18 cellular contexts compared by ENCODE assay signal in the genomic region with DNA sequence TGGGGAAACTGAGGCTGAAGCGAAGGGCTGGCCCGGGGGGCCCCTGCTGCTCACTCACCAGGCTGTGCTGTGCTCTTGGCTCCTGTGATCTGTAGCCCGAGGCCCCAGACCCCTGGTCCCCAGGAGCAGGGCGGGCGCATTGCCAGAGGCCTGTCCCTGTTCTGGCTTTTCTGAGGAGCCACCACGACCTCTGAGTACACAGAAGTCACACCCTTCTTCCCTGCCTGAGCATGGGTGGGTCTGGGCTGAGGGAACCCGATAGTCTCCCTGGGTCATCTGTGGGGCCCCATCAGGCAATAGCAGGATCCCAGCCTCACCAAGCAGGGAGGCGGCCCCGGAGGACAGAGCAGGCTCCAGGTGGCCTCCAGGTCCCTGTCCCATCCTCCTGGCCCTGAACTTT. TPM values are rescaled to one million over a fixed set of nuclear protein-coding genes. Genes with fewer than 3 reads are reported as not detected.
DNase-seq lines count a peak whose midpoint lies in the region; ATAC-seq and TF ChIP-seq lines count a peak whose summit lies in the region.
"Had no signal": no experiment of that assay in that cellular context is flagged by ENCODE, and none has a peak within 500 bp of the region (broad histone marks: within the 10 kb centered on the region; RNA-seq: fewer than 3 reads in every experiment).

No MANE protein-coding gene starts in this region.

- no peaks in the 10 kb centered on the region for H3K27me3 Mint-ChIP-seq in T-helper 1 cell treated with Interleukin-12 subunit alpha and Interleukin-12 subunit beta and Interleukin-4 antibody, amounts not matched to agents 30 μg/mL and 1 μg/mL, for 36 hours (ENCODE audit: low read depth)
- no peaks in the 10 kb centered on the region for H3K27me3 Mint-ChIP-seq in activated T-helper 1 cell treated with anti-CD3 and anti-CD28 coated beads, Interleukin-12 subunit alpha, Interleukin-12 subunit beta, Interleukin-2, Interleukin-4 antibody, amounts not matched to agents 30 ng/mL and 10 ng/mL and 1 ng/mL, durations not matched to agents 14 hours and 24 hours and 36 hours (ENCODE audit: insufficient read depth)

- H3K4me1 Mint-ChIP-seq in T-helper 1 cell treated with Interleukin-12 subunit alpha and Interleukin-12 subunit beta and Interleukin-4 antibody, amounts not matched to agents 30 μg/mL and 1 μg/mL, for 36 hours (ENCODE audit: low read depth): peaks cover 44% of the 10 kb centered on the region
- H3K4me1 Mint-ChIP-seq in activated T-helper 1 cell treated with anti-CD3 and anti-CD28 coated beads, Interleukin-12 subunit alpha, Interleukin-12 subunit beta, Interleukin-2, Interleukin-4 antibody, amounts not matched to agents 30 ng/mL and 10 ng/mL and 1 ng/mL, durations not matched to agents 14 hours and 24 hours and 36 hours (ENCODE audit: low read depth): peaks cover 59% of the 10 kb centered on the region

- H3K4me3 ChIP-seq in left ventricle myocardium inferior (no peak overlapping the region), ascending aorta (no peak overlapping the region)

- DNase-seq in T-helper 1 cell (no peak), Right ventricle myocardium inferior (ENCODE audit: missing footprints) (peak; percentile 55), left ventricle myocardium inferior (no peak), ascending aorta (ENCODE audit: low spot score in 2 of 2) (no peak), mucosa of gallbladder (ENCODE audit: low spot score) (no peak)
- DNase-seq in activated T-helper 1 cell treated with anti-CD3 and anti-CD28 coated beads, Interleukin-12 subunit alpha, Interleukin-12 subunit beta, Interleukin-2, Interleukin-4 antibody, amounts not matched to agents 30 ng/mL and 10 ng/mL and 1 ng/mL, durations not matched to agents 14 hours and 24 hours and 36 hours (ENCODE audit: low spot score): no peak
- DNase-seq: COR-L47, DMS153, NCI-H1417, NCI-H2029, NCI-H2171 treated with DMSO at 0.1 percent for 48 hours, NCI-H774, SIG-M5 had no signal

- ATAC-seq in Right ventricle myocardium inferior (no peak), GM18858 (IDR thresholded peaks at IDR 0.05; ENCODE audit: unreplicated experiment) (no peak)
- ATAC-seq: Panc1 had no signal

- H3K9me3 ChIP-seq in left ventricle myocardium inferior (replicated peaks): no peaks in the 10 kb centered on the region
- H3K9me3 ChIP-seq in ascending aorta: no peaks in the 10 kb centered on the region

- H3K4me1 ChIP-seq in left ventricle myocardium inferior (peaks cover 23% of the 10 kb centered on the region), ascending aorta (peaks cover 0 to 11% of the 10 kb centered on the region in 2 donors)

- peaks cover 20% of the 10 kb centered on the region for H3K36me3 ChIP-seq in left ventricle myocardium inferior
- peaks cover 22 to 39% of the 10 kb centered on the region in 2 donors for H3K36me3 ChIP-seq in ascending aorta

- H3K36me3 Mint-ChIP-seq in T-helper 1 cell treated with Interleukin-12 subunit alpha and Interleukin-12 subunit beta and Interleukin-4 antibody, amounts not matched to agents 30 μg/mL and 1 μg/mL, for 36 hours (ENCODE audit: low read depth): peaks cover 11% of the 10 kb centered on the region
- H3K36me3 Mint-ChIP-seq in activated T-helper 1 cell treated with anti-CD3 and anti-CD28 coated beads, Interleukin-12 subunit alpha, Interleukin-12 subunit beta, Interleukin-2, Interleukin-4 antibody, amounts not matched to agents 30 ng/mL and 10 ng/mL and 1 ng/mL, durations not matched to agents 14 hours and 24 hours and 36 hours (ENCODE audit: low read depth): peaks cover 3% of the 10 kb centered on the region

- peak overlapping the region; percentile 50 for H3K27ac Mint-ChIP-seq in T-helper 1 cell treated with Interleukin-12 subunit alpha and Interleukin-12 subunit beta and Interleukin-4 antibody, amounts not matched to agents 30 μg/mL and 1 μg/mL, for 36 hours
- H3K27ac Mint-ChIP-seq in activated T-helper 1 cell treated with anti-CD3 and anti-CD28 coated beads, Interleukin-12 subunit alpha, Interleukin-12 subunit beta, Interleukin-2, Interleukin-4 antibody, amounts not matched to agents 30 ng/mL and 10 ng/mL and 1 ng/mL, durations not matched to agents 14 hours and 24 hours and 36 hours: peak overlapping the region; percentile 80

- H3K27me3 ChIP-seq in left ventricle myocardium inferior (ENCODE audit: low read depth): no peaks in the 10 kb centered on the region
- no peaks in the 10 kb centered on the region for H3K27me3 ChIP-seq in ascending aorta

- no peaks in the 10 kb centered on the region for H3K9me3 Mint-ChIP-seq in T-helper 1 cell treated with Interleukin-12 subunit alpha and Interleukin-12 subunit beta and Interleukin-4 antibody, amounts not matched to agents 30 μg/mL and 1 μg/mL, for 36 hours
- H3K9me3 Mint-ChIP-seq in activated T-helper 1 cell treated with anti-CD3 and anti-CD28 coated beads, Interleukin-12 subunit alpha, Interleukin-12 subunit beta, Interleukin-2, Interleukin-4 antibody, amounts not matched to agents 30 ng/mL and 10 ng/mL and 1 ng/mL, durations not matched to agents 14 hours and 24 hours and 36 hours: no peaks in the 10 kb centered on the region

- no peak overlapping the region for H3K27ac ChIP-seq in left ventricle myocardium inferior (replicated peaks)
- H3K27ac ChIP-seq in ascending aorta: no peak overlapping the region
- H3K27ac ChIP-seq: 22Rv1, C4-2B had no signal

- peak overlapping the region; percentile 26 for H3K4me3 Mint-ChIP-seq in T-helper 1 cell treated with Interleukin-12 subunit alpha and Interleukin-12 subunit beta and Interleukin-4 antibody, amounts not matched to agents 30 μg/mL and 1 μg/mL, for 36 hours
- H3K4me3 Mint-ChIP-seq in activated T-helper 1 cell treated with anti-CD3 and anti-CD28 coated beads, Interleukin-12 subunit alpha, Interleukin-12 subunit beta, Interleukin-2, Interleukin-4 antibody, amounts not matched to agents 30 ng/mL and 10 ng/mL and 1 ng/mL, durations not matched to agents 14 hours and 24 hours and 36 hours: no peak overlapping the region

- TF ChIP-seq CTCF in left ventricle myocardium inferior (IDR thresholded peaks at IDR 0.05; ENCODE audit: borderline replicate concordance): no peak
- TF ChIP-seq CTCF in ascending aorta (IDR thresholded peaks at IDR 0.05): no peak

- intact Hi-C loops in Right ventricle myocardium inferior (cut with DNase I): no loop called here
- intact Hi-C loops in left ventricle myocardium inferior (cut with micrococcal nuclease): no loop called here
- intact Hi-C loops in activated T-helper 1 cell treated with anti-CD3 and anti-CD28 coated beads, Interleukin-12 subunit alpha, Interleukin-12 subunit beta, Interleukin-2, Interleukin-4 antibody, amounts not matched to agents 30 ng/mL and 10 ng/mL and 1 ng/mL, durations not matched to agents 14 hours and 24 hours and 36 hours (cut with micrococcal nuclease): no loop called here
- intact Hi-C loops in ascending aorta (cut with DNase I): no loop called here

RNA-seq across cellular contexts. Expression of a gene that starts 5.1 kb away (rescaled TPM):
- total RNA-seq in Right ventricle myocardium inferior: 8.2 TPM
- 6.5 TPM for total RNA-seq in left ventricle myocardium inferior
- 5.6 and 8.8 TPM in 2 replicates for total RNA-seq in activated T-helper 1 cell treated with anti-CD3 and anti-CD28 coated beads, Interleukin-12 subunit alpha, Interleukin-12 subunit beta, Interleukin-2, Interleukin-4 antibody, amounts not matched to agents 30 ng/mL and 10 ng/mL and 1 ng/mL, durations not matched to agents 14 hours and 24 hours and 36 hours
- total RNA-seq in ascending aorta: 55.9 TPM
- 19.1 TPM for total RNA-seq in mucosa of gallbladder

RNA-seq across cellular contexts. Expression of a gene that starts 17.5 kb away (rescaled TPM):
- total RNA-seq in Right ventricle myocardium inferior: 0.19 TPM
- total RNA-seq in left ventricle myocardium inferior: not detected
- 76.7 and 78.3 TPM in 2 replicates for total RNA-seq in activated T-helper 1 cell treated with anti-CD3 and anti-CD28 coated beads, Interleukin-12 subunit alpha, Interleukin-12 subunit beta, Interleukin-2, Interleukin-4 antibody, amounts not matched to agents 30 ng/mL and 10 ng/mL and 1 ng/mL, durations not matched to agents 14 hours and 24 hours and 36 hours
- total RNA-seq in ascending aorta: not detected
- total RNA-seq in mucosa of gallbladder: 4.7 TPM

RNA-seq across cellular contexts. Expression of a gene that starts 37.6 kb away (rescaled TPM):
- 0.27 TPM for total RNA-seq in Right ventricle myocardium inferior
- total RNA-seq in left ventricle myocardium inferior: 0.16 TPM
- total RNA-seq in activated T-helper 1 cell treated with anti-CD3 and anti-CD28 coated beads, Interleukin-12 subunit alpha, Interleukin-12 subunit beta, Interleukin-2, Interleukin-4 antibody, amounts not matched to agents 30 ng/mL and 10 ng/mL and 1 ng/mL, durations not matched to agents 14 hours and 24 hours and 36 hours: 450 and 455 TPM in 2 replicates
- total RNA-seq in ascending aorta: not detected
- total RNA-seq in mucosa of gallbladder: 17.8 TPM

RNA-seq across cellular contexts. Expression of a gene that starts 42.6 kb away (rescaled TPM):
- total RNA-seq in Right ventricle myocardium inferior (7.1 TPM), left ventricle myocardium inferior (5.8 TPM), ascending aorta (107 TPM), mucosa of gallbladder (48.4 TPM)
- 17.3 and 24.9 TPM in 2 replicates for total RNA-seq in activated T-helper 1 cell treated with anti-CD3 and anti-CD28 coated beads, Interleukin-12 subunit alpha, Interleukin-12 subunit beta, Interleukin-2, Interleukin-4 antibody, amounts not matched to agents 30 ng/mL and 10 ng/mL and 1 ng/mL, durations not matched to agents 14 hours and 24 hours and 36 hours

Comparison
In these comparisons a context has a peak if more than half of its experiments do, and no peak if none do; other contexts are left out.
1. RNA of a gene that starts 17.5 kb away (total RNA-seq): 76.7 to 78.3 TPM in activated T-helper 1 cell treated with anti-CD3 and anti-CD28 coated beads, Interleukin-12 subunit alpha, Interleukin-12 subunit beta, Interleukin-2, Interleukin-4 antibody, amounts not matched to agents 30 ng/mL and 10 ng/mL and 1 ng/mL, durations not matched to agents 14 hours and 24 hours and 36 hours; 4.7 TPM in mucosa of gallbladder (single experiment), 0.19 TPM in Right ventricle myocardium inferior (single experiment), not detected in ascending aorta (single experiment) and not detected in left ventricle myocardium inferior (single experiment); every median in the first group is over 10 times any median in the second.
2. RNA of a gene that starts 37.6 kb away (total RNA-seq): 450 to 455 TPM in activated T-helper 1 cell treated with anti-CD3 and anti-CD28 coated beads, Interleukin-12 subunit alpha, Interleukin-12 subunit beta, Interleukin-2, Interleukin-4 antibody, amounts not matched to agents 30 ng/mL and 10 ng/mL and 1 ng/mL, durations not matched to agents 14 hours and 24 hours and 36 hours; 17.8 TPM in mucosa of gallbladder (single experiment), 0.27 TPM in Right ventricle myocardium inferior (single experiment), 0.16 TPM in left ventricle myocardium inferior (single experiment) and not detected in ascending aorta (single experiment); every median in the first group is over 10 times any median in the second.